In the genomic region with DNA sequence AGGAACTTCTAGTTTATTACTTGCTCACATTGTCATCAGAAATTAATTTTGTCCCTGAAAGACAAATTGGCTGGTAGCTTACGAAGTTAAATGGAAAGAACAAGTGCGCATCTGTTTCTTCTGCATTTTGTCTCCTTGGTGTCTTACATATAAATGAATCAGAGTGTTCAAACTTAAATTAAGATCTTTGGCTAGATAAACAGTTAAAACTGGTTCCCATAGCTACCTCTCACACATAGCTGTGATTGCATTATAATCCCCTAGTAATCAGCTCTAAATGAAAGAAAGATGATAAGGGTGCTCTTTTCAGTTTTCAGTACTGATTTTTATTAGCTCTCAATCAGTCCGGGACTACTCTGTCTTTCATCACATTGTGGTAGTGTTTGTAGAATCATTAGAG, we compare ENCODE assay signal across 17 cellular contexts.
"Had no signal": no experiment of that assay in that cellular context is flagged by ENCODE, and none has a peak within 500 bp of the region (broad histone marks: within the 10 kb centered on the region; RNA-seq: fewer than 3 reads in every experiment).

No MANE protein-coding gene starts in this region.

- DNase-seq: activated B cell treated with CpG ODN at 0.5 μM for 24 hours; activated CD4-positive, alpha-beta T cell treated with anti-CD3 and anti-CD28 coated beads, Interleukin-2, amount 10 ng/mL, durations not matched to agents 24 days and 14 days; activated CD8-positive, alpha-beta T cell treated with anti-CD3 and anti-CD28 coated beads for 36 hours; activated naive CD4-positive, alpha-beta T cell treated with anti-CD3 and anti-CD28 coated beads, Interleukin-2, amount 10 ng/mL, durations not matched to agents 7 days and 5 days; activated naive CD8-positive, alpha-beta T cell treated with anti-CD3 and anti-CD28 coated beads, Interleukin-2, amount 50 U/mL, for 24 hours; activated T-cell treated with anti-CD3 and anti-CD28 coated beads, Interleukin-2, amount 50 U/mL, for 1 hour; anterior cingulate cortex; effector CD8-positive, alpha-beta T cell; esophagus squamous epithelium; natural killer cell; spleen; stimulated activated naive B cell treated with anti-CD40 and anti-IgM and Interleukin-4, amounts not matched to agents 10 μg/mL and 1 μg/mL and 100 μg/mL, for 72 hours; T-cell; T-helper 9 cell; thyroid gland had no signal

- H3K9me3 ChIP-seq: esophagus squamous epithelium, spleen, thyroid gland had no signal

- H3K4me1 ChIP-seq: parathyroid adenoma, thyroid gland had no signal

- ATAC-seq: activated CD8-positive, alpha-beta T cell treated with anti-CD3 and anti-CD28 coated beads for 36 hours; natural killer cell; sciatic nerve; stimulated activated naive B cell treated with anti-CD40 and anti-IgM and Interleukin-4, amounts not matched to agents 10 μg/mL and 1 μg/mL and 100 μg/mL, for 72 hours; T-cell had no signal

- H3K36me3 ChIP-seq: esophagus squamous epithelium, spleen, thyroid gland had no signal

- H3K27ac ChIP-seq: esophagus squamous epithelium, parathyroid adenoma, spleen, thyroid gland had no signal

- H3K79me2 ChIP-seq: parathyroid adenoma had no signal

- H3K4me3 ChIP-seq: esophagus squamous epithelium, spleen, thyroid gland had no signal

- H3K9ac ChIP-seq: parathyroid adenoma had no signal

- H3K27me3 ChIP-seq: esophagus squamous epithelium, thyroid gland had no signal

- H2AFZ ChIP-seq: parathyroid adenoma had no signal
